ENCODE assay signal across 8 cellular contexts in the genomic region with DNA sequence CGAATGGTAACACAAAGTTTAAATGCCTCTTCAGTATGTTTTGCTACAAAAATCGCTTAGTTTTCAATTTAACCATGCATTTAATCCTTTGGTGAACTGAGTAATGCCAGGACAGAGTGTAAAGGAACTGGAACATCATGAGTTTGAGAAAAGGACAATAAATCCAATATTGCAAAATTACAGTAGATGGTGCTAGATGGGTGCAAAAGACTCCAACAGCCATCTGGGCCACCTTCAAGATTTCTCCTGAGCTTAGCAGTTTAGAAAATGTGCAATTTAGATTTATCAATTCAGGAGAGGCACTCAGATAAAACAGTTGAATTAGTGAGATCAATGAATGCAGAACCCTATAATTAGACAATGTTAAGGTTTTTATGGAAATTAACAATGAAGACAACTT. TPM values are rescaled to one million over a fixed set of nuclear protein-coding genes. Genes with fewer than 3 reads are reported as not detected.
DNase-seq lines count a peak whose midpoint lies in the region; ATAC-seq and TF ChIP-seq lines count a peak whose summit lies in the region.

No MANE protein-coding gene starts in this region.

- DNase-seq in GF-D8 (lab: John Stamatoyannopoulos, UW): peak; percentile 0
- DNase-seq in NCI-H1105 (lab: John Stamatoyannopoulos, UW): peak; percentile 16
- peak; percentile 12 for DNase-seq in astrocyte of the cerebellum (ENCODE audit: low read depth)
- peak; percentile 20 to 22 for DNase-seq in lung microvascular endothelial cell (ENCODE audit: low read depth in 2 of 2)
- no peak for DNase-seq in ascending aorta (ENCODE audit: low spot score in 2 of 2)
- no peak for DNase-seq in aorta

- TF ChIP-seq CTCF in astrocyte of the cerebellum (IDR thresholded peaks at IDR 0.05; ENCODE audit: low read depth, low read length, missing control alignments): peak; percentile 31
- peak in 1 of 3 experiments; percentile 46 for TF ChIP-seq CTCF in ascending aorta (IDR thresholded peaks at IDR 0.05)

- in situ Hi-C loops in astrocyte of the cerebellum (cut with HindIII; ENCODE audit: low sequenced_read_pairs): no loop called here

- 41 to 43% methylated on average over 2 of the region's 2 CpGs for whole genome bisulfite sequencing in aorta, 2 donors

- intact Hi-C loops in ascending aorta (cut with DNase I) (loop anchor here (2.0 to 5.0 kb wide), 2 partner anchors 219 to 381 kb away; no protein-coding TSS in a partner anchor), aorta (cut with DNase I) (loop anchor here (5.0 to 10.0 kb wide), 3 partner anchors 214 to 384 kb away; no protein-coding TSS in a partner anchor)

- H3K27ac ChIP-seq in ascending aorta (no peak overlapping the region), aorta (ENCODE audit: low read depth in 1 of 2, low read length in 2 of 2) (no peak overlapping the region)

- H3K4me1 ChIP-seq in ascending aorta (no peaks in the 10 kb centered on the region), aorta (ENCODE audit: control insufficient read depth in 1 of 2, insufficient read depth in 2 of 2, low read length in 2 of 2) (no peaks in the 10 kb centered on the region)

- ATAC-seq in HG03135 (IDR thresholded peaks at IDR 0.05; ENCODE audit: unreplicated experiment) (no peak), aorta (ENCODE audit: low FRiP score) (no peak), HG02973 (IDR thresholded peaks at IDR 0.05; ENCODE audit: unreplicated experiment) (no peak)

- no peaks in the 10 kb centered on the region for H3K9me3 ChIP-seq in ascending aorta
- no peaks in the 10 kb centered on the region for H3K9me3 ChIP-seq in aorta (ENCODE audit: control insufficient read depth, low read length)

- H3K36me3 ChIP-seq in ascending aorta: no peaks in the 10 kb centered on the region
- H3K36me3 ChIP-seq in aorta (ENCODE audit: control insufficient read depth in 1 of 2, insufficient read depth in 2 of 2, low read length in 1 of 2): no peaks in the 10 kb centered on the region

- no peak overlapping the region for H3K4me3 ChIP-seq in astrocyte of the cerebellum (ENCODE audit: low read depth, low read length)
- H3K4me3 ChIP-seq in ascending aorta: no peak overlapping the region
- no peak overlapping the region for H3K4me3 ChIP-seq in aorta (ENCODE audit: low read length in 2 of 2)

- no peaks in the 10 kb centered on the region for H3K27me3 ChIP-seq in ascending aorta
- no peaks in the 10 kb centered on the region for H3K27me3 ChIP-seq in aorta (ENCODE audit: control insufficient read depth in 1 of 2, insufficient read depth in 2 of 2, low read length in 1 of 2)

RNA-seq across cellular contexts. Expression of a gene that starts 33.2 kb away (rescaled TPM):
- total RNA-seq in lung microvascular endothelial cell (10.0 and 12.7 TPM in 2 replicates), ascending aorta (76.1 TPM), aorta (10 to 100 TPM; 24.4 to 26.1 TPM)
- 10 to 100 TPM; 27.9 to 34.0 TPM for polyA plus RNA-seq in aorta

Comparison
In these comparisons a context has a peak if more than half of its experiments do, and no peak if none do; other contexts are left out.
1. DNase-seq: peak in GF-D8 (single experiment), NCI-H1105 (single experiment), astrocyte of the cerebellum (single experiment) and lung microvascular endothelial cell (2 of 2); none in ascending aorta (0 of 2) and aorta (0 of 2).